ENCODE assay signal across 14 cellular contexts in genomic region chr12:52964556-52965336, GRCh38. TPM values are rescaled to one million over a fixed set of nuclear protein-coding genes. Genes with fewer than 3 reads are reported as not detected.
DNase-seq lines count a peak whose midpoint lies in the region; ATAC-seq and TF ChIP-seq lines count a peak whose summit lies in the region.
"Had no signal": no experiment of that assay in that cellular context is flagged by ENCODE, and none has a peak within 500 bp of the region (broad histone marks: within the 10 kb centered on the region; RNA-seq: fewer than 3 reads in every experiment).

No MANE protein-coding gene starts in this region.

- CTCF ChIA-PET in IMR-90 (lab: Yijun Ruan, JAX), result interaction anchor here (0.8 kb wide), 1 partner anchor 17 kb away, joined by 3 read pairs; no protein-coding TSS in a partner anchor

- no peak overlapping the region for H2BK15ac ChIP-seq in IMR-90 (ENCODE audit: low read depth, low read length)

- H4K20me1 ChIP-seq in IMR-90 (ENCODE audit: insufficient read depth, low read length), result no peaks in the 10 kb centered on the region

- TF ChIP-seq POLR2A in IMR-90 (IDR thresholded peaks at IDR 0.05; ENCODE audit: low read depth, low read length), result no peak

- 20% methylated on average over 2 of the region's 19 CpGs; no CpG with 5 or more reads in 1 of the 2 experiments for WGBS in IMR-90 (ENCODE audit: extremely low coverage in 2 of 2, insufficient read length in 1 of 2), 2 experiments
- 45 to 50% methylated on average over 19 of the region's 19 CpGs for WGBS in ectodermal cell, 2 experiments
- 72% methylated on average over 19 of the region's 19 CpGs for WGBS in liver

- no peak for DNase-seq in IMR-90
- no peak for DNase-seq in thoracic aorta (ENCODE audit: low spot score)
- no peak for DNase-seq in kidney glomerular epithelial cell (lab: John Stamatoyannopoulos, UW)
- DNase-seq in NOMO-1 treated with dmso at 0.1 percent for 144 hours (lab: John Stamatoyannopoulos, UW; ENCODE audit: unreplicated experiment), result no peak
- DNase-seq: activated CD8-positive, alpha-beta memory T cell treated with anti-CD3 and anti-CD28 coated beads, Interleukin-2, amount 10 ng/mL, durations not matched to agents 7 days and 5 days; activated naive CD8-positive, alpha-beta T cell treated with anti-CD3 and anti-CD28 coated beads, Interleukin-2, amount 50 U/mL, for 24 hours; DMS53; effector CD8-positive, alpha-beta T cell; NCI-H345; nucleus accumbens; stimulated activated CD4-positive, alpha-beta T cell treated with anti-CD3 and anti-CD28 coated beads, Interleukin-1b, Interleukin-23, amount 100 ng/mL, for 48 hours had no signal

- peak overlapping the region; percentile 87 for H2AFZ ChIP-seq in IMR-90 (replicated peaks; ENCODE audit: low read length, poor library complexity)

- ATAC-seq in IMR-90 (ENCODE audit: low read depth) (no peak), thoracic aorta (ENCODE audit: insufficient number of reproducible peaks, low FRiP score, low read depth) (no peak), GM21576 (IDR thresholded peaks at IDR 0.05; ENCODE audit: unreplicated experiment) (no peak)
- ATAC-seq: activated CD8-positive, alpha-beta memory T cell treated with anti-CD3 and anti-CD28 coated beads, Interleukin-2, amount 10 ng/mL, durations not matched to agents 7 days and 5 days; activated naive CD8-positive, alpha-beta T cell treated with anti-CD3 and anti-CD28 coated beads, Interleukin-2, amount 50 U/mL, for 24 hours had no signal

- H4K8ac ChIP-seq in IMR-90 (ENCODE audit: low read depth in 2 of 2, low read length in 2 of 2), result no peak overlapping the region

- POLR2A ChIA-PET in IMR-90 (lab: Charles Lee; ENCODE audit: unreplicated experiment), result no interaction called here

- no peak overlapping the region for H3K23ac ChIP-seq in IMR-90 (ENCODE audit: low read depth, low read length)

- no peak overlapping the region for H3K18ac ChIP-seq in IMR-90 (ENCODE audit: low read depth, low read length)

- intact Hi-C loops in IMR-90 (cut with micrococcal nuclease), result no loop called here

- TF ChIP-seq RAD21 in IMR-90 (IDR thresholded peaks at IDR 0.05; ENCODE audit: low read length), result no peak
- TF ChIP-seq RAD21 in liver (IDR thresholded peaks at IDR 0.05), result no peak

- dilution Hi-C loops in IMR-90 (cut with HindIII; ENCODE audit: low sequenced_read_pairs, unreplicated experiment), result no loop called here

- H3K36me3 ChIP-seq in IMR-90 (ENCODE audit: control insufficient read depth, insufficient read depth, low read length) (no peaks in the 10 kb centered on the region), ectodermal cell (ENCODE audit: control insufficient read depth, insufficient read depth, low read length) (no peaks in the 10 kb centered on the region), liver (ENCODE audit: control insufficient read depth in 4 of 4, insufficient read depth in 3 of 4, low read depth in 1 of 4, low read length in 3 of 4) (no peaks in the 10 kb centered on the region), thoracic aorta (no peaks in the 10 kb centered on the region)

- in situ Hi-C loops in IMR-90 (cut with MboI; ENCODE audit: low sequenced_read_pairs), result no loop called here

- H3K27ac ChIP-seq in IMR-90 (ENCODE audit: insufficient read depth, low read length), result no peak overlapping the region
- H3K27ac ChIP-seq in ectodermal cell (ENCODE audit: insufficient read depth, low read depth, low read length, poor library complexity, severe bottlenecking), result no peak overlapping the region
- H3K27ac ChIP-seq in liver (ENCODE audit: low read depth in 1 of 2, low read length in 2 of 2), result peak overlapping the region; percentile 46 to 47
- H3K27ac ChIP-seq in thoracic aorta, result no peak overlapping the region

- H3K4me1 ChIP-seq in IMR-90 (ENCODE audit: control insufficient read depth, insufficient read depth, low read length), result peaks cover under 1% of the 10 kb centered on the region; the same call in 1 of the 2 replicates
- H3K4me1 ChIP-seq in ectodermal cell (ENCODE audit: control insufficient read depth, insufficient read depth, low read length), result no peaks in the 10 kb centered on the region
- H3K4me1 ChIP-seq in liver (ENCODE audit: control insufficient read depth in 4 of 4, insufficient read depth in 4 of 4, low read length in 3 of 4), result peaks cover 0 to 5% (median 0%) of the 10 kb centered on the region in 4 donors
- no peaks in the 10 kb centered on the region for H3K4me1 ChIP-seq in thoracic aorta (ENCODE audit: control insufficient read depth in 1 of 2, low read depth in 2 of 2)

- no peak overlapping the region for H3K56ac ChIP-seq in IMR-90 (ENCODE audit: extremely low read depth, insufficient read depth, low read length)

- peak overlapping the region; percentile 16; the same call in 1 of the 2 replicates for H4K91ac ChIP-seq in IMR-90 (ENCODE audit: insufficient read depth, low read depth, low read length)

- no peak overlapping the region for H2BK20ac ChIP-seq in IMR-90 (ENCODE audit: low read depth, low read length)

- H3K9ac ChIP-seq in IMR-90 (ENCODE audit: low read depth, low read length), result no peak overlapping the region
- no peak overlapping the region for H3K9ac ChIP-seq in liver (ENCODE audit: low read depth in 1 of 2, low read length in 2 of 2)

- no peaks in the 10 kb centered on the region for H3K79me1 ChIP-seq in IMR-90 (ENCODE audit: low read depth in 1 of 2, low read length in 2 of 2)

- H4K5ac ChIP-seq in IMR-90 (ENCODE audit: low read depth, low read length), result no peak overlapping the region; the same call in 1 of the 2 replicates

- no peak overlapping the region for H2BK5ac ChIP-seq in IMR-90 (ENCODE audit: low read depth, low read length, poor library complexity, severe bottlenecking)

- peaks cover under 1% of the 10 kb centered on the region for H3K27me3 ChIP-seq in IMR-90 (ENCODE audit: control insufficient read depth, insufficient read depth, low read length)
- peaks cover 10% of the 10 kb centered on the region for H3K27me3 ChIP-seq in ectodermal cell (ENCODE audit: control insufficient read depth, insufficient read depth, low read length, poor library complexity, severe bottlenecking)
- no peaks in the 10 kb centered on the region for H3K27me3 ChIP-seq in liver (ENCODE audit: control insufficient read depth in 4 of 4, insufficient read depth in 4 of 4, low read length in 3 of 4)
- no peaks in the 10 kb centered on the region for H3K27me3 ChIP-seq in thoracic aorta (replicated peaks; ENCODE audit: insufficient read depth)

- no peak overlapping the region for H2AK9ac ChIP-seq in IMR-90 (replicated peaks; ENCODE audit: low read depth, low read length, poor library complexity)

- H3K4me3 ChIP-seq in IMR-90 (ENCODE audit: insufficient read depth, low read depth, low read length), result peak overlapping the region; percentile 24; the same call in 1 of the 2 replicates
- peak overlapping the region; percentile 27 for H3K4me3 ChIP-seq in ectodermal cell (ENCODE audit: insufficient read depth, low read depth, low read length)
- H3K4me3 ChIP-seq in liver (ENCODE audit: low read depth in 1 of 3, low read length in 3 of 3), result no peak overlapping the region
- peak overlapping the region; percentile 39 for H3K4me3 ChIP-seq in thoracic aorta

- no peak overlapping the region for H3K4ac ChIP-seq in IMR-90 (ENCODE audit: low read depth, low read length)

- no peak overlapping the region for H2AK5ac ChIP-seq in IMR-90 (ENCODE audit: low read depth, low read length)

- H3K9me3 ChIP-seq in IMR-90 (ENCODE audit: control insufficient read depth, insufficient read depth, low read length) (no peaks in the 10 kb centered on the region), ectodermal cell (ENCODE audit: control insufficient read depth, low read length) (no peaks in the 10 kb centered on the region), liver (ENCODE audit: control insufficient read depth in 4 of 4, low read length in 3 of 4) (no peaks in the 10 kb centered on the region), thoracic aorta (no peaks in the 10 kb centered on the region)

- no TSS peak for BruUV-seq in IMR-90 (replicated peaks; lab: Mats Ljungman, UMichigan)

- no peak overlapping the region; the same call in 1 of the 2 replicates for H3K4me2 ChIP-seq in IMR-90 (ENCODE audit: low read depth, low read length)

- H2BK120ac ChIP-seq in IMR-90 (ENCODE audit: low read depth, low read length), result no peak overlapping the region

- no peaks in the 10 kb centered on the region; the same call in 1 of the 2 replicates for H3K9me1 ChIP-seq in IMR-90 (ENCODE audit: insufficient read depth, low read length)

- no peak for TF ChIP-seq CTCF in IMR-90 (conservative IDR thresholded peaks at IDR 0.05; ENCODE audit: low read depth, low read length)
- no peak for TF ChIP-seq CTCF in liver (IDR thresholded peaks at IDR 0.05; ENCODE audit: low read depth, low read length, missing input control)
- no peak for TF ChIP-seq CTCF in thoracic aorta (IDR thresholded peaks at IDR 0.05)

- H3K14ac ChIP-seq in IMR-90 (replicated peaks; ENCODE audit: low read depth, low read length), result no peak overlapping the region

RNA-seq across cellular contexts. Expression of gene KRT18, which starts 15.8 kb away (rescaled TPM):
- total RNA-seq in IMR-90 (2012; rRNA removed) (465 and 488 TPM in 2 replicates), liver (100 to 1,000 TPM in 1 of 2 donors, 10 to 100 TPM in 1; 90.3 to 278 TPM), thoracic aorta (10 to 100 TPM; 21.5 to 38.3 TPM)
- polyA plus RNA-seq in IMR-90 (2012; rRNA removed) (272 and 287 TPM in 2 replicates), liver (100 to 1,000 TPM; 239 to 358 TPM)
- 215 and 331 TPM in 2 replicates for polyA plus RNA-seq in IMR-90 (2012; cell fraction: cytosol; rRNA removed)
- 179 and 252 TPM in 2 replicates for polyA plus RNA-seq in IMR-90 (2012; cell fraction: nucleus; rRNA removed; ENCODE audit: low replicate concordance)
- polyA plus RNA-seq in ectodermal cell (2013, experiment 1 of 4), result 114 TPM
- 106 TPM for polyA plus RNA-seq in ectodermal cell (2013, experiment 2 of 4)
- 93.6 TPM for polyA plus RNA-seq in ectodermal cell (2013, experiment 3 of 4)
- 91.2 TPM for polyA plus RNA-seq in ectodermal cell (2013, experiment 4 of 4)

RNA-seq across cellular contexts. Expression of gene EIF4B, which starts 41.5 kb away (rescaled TPM):
- total RNA-seq in IMR-90 (2012; rRNA removed) (671 and 1,144 TPM in 2 replicates), liver (100 to 1,000 TPM; 264 to 273 TPM), thoracic aorta (100 to 1,000 TPM; 279 to 338 TPM)
- polyA plus RNA-seq in IMR-90 (2012; rRNA removed) (227 and 313 TPM in 2 replicates), liver (10 to 100 TPM; 32.1 to 73.2 TPM)
- 54.7 and 79.0 TPM in 2 replicates for polyA plus RNA-seq in IMR-90 (2012; cell fraction: cytosol; rRNA removed)
- polyA plus RNA-seq in IMR-90 (2012; cell fraction: nucleus; rRNA removed; ENCODE audit: low replicate concordance), result 40.3 and 157 TPM in 2 replicates
- 553 TPM for polyA plus RNA-seq in ectodermal cell (2013, experiment 1 of 4)
- polyA plus RNA-seq in ectodermal cell (2013, experiment 2 of 4), result 549 TPM
- 416 TPM for polyA plus RNA-seq in ectodermal cell (2013, experiment 3 of 4)
- polyA plus RNA-seq in ectodermal cell (2013, experiment 4 of 4), result 457 TPM

RNA-seq across cellular contexts. Expression of gene KRT8, which starts 59.9 kb away (rescaled TPM):
- total RNA-seq in IMR-90 (2012; rRNA removed) (10.9 and 14.2 TPM in 2 replicates), liver (100 to 1,000 TPM; 128 to 171 TPM), thoracic aorta (100 to 1,000 TPM; 130 to 175 TPM)
- polyA plus RNA-seq in IMR-90 (2012; rRNA removed) (38.6 and 39.3 TPM in 2 replicates), liver (100 to 1,000 TPM; 225 to 383 TPM)
- polyA plus RNA-seq in IMR-90 (2012; cell fraction: cytosol; rRNA removed), result 30.9 and 49.3 TPM in 2 replicates
- 26.9 and 31.3 TPM in 2 replicates for polyA plus RNA-seq in IMR-90 (2012; cell fraction: nucleus; rRNA removed; ENCODE audit: low replicate concordance)
- polyA plus RNA-seq in ectodermal cell (2013, experiment 1 of 4), result 240 TPM
- 242 TPM for polyA plus RNA-seq in ectodermal cell (2013, experiment 2 of 4)
- polyA plus RNA-seq in ectodermal cell (2013, experiment 3 of 4), result 172 TPM
- polyA plus RNA-seq in ectodermal cell (2013, experiment 4 of 4), result 169 TPM

Comparison
In these comparisons a context has a peak if more than half of its experiments do, and no peak if none do; other contexts are left out.
1. H3K27ac ChIP-seq: peak in liver (2 of 2); none in IMR-90 (single experiment), ectodermal cell (single experiment) and thoracic aorta (0 of 2).
2. H3K4me3 ChIP-seq: peak in IMR-90 (single experiment), ectodermal cell (single experiment) and thoracic aorta (single experiment); none in liver (0 of 3).